ENCODE assay signal across 15 cellular contexts in the genomic region with DNA sequence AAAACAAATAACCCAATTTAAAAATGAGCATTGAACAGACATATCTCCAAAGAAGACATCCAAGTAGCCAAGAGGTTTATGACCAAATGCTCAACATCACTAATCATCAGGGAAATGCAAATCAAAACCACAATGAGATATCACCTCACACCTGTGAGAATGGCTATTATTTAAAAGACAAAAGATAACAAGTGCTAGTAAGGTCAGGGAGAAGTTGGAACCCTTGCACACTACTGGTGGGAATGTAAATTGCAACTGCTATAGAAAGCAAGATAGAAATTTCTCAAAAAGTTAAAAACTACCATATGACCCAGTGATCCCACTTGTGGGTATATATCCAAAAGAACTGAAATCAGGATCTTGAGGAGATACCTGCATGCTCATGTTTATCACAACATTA. TPM values are rescaled to one million over a fixed set of nuclear protein-coding genes. Genes with fewer than 3 reads are reported as not detected.
DNase-seq lines count a peak whose midpoint lies in the region; ATAC-seq and TF ChIP-seq lines count a peak whose summit lies in the region.
"Had no signal": no experiment of that assay in that cellular context is flagged by ENCODE, and none has a peak within 500 bp of the region (broad histone marks: within the 10 kb centered on the region; RNA-seq: fewer than 3 reads in every experiment).

No MANE protein-coding gene starts in this region.

- H3K9me2 ChIP-seq in PC-9 (ENCODE audit: insufficient read depth) = no peaks in the 10 kb centered on the region

- no peak for TF ChIP-seq EP300 in stomach (IDR thresholded peaks at IDR 0.05)

- peaks cover 68% of the 10 kb centered on the region for H3K4me1 ChIP-seq in PC-9 (replicated peaks; ENCODE audit: insufficient read depth)
- peaks cover 34 to 67% (median 45%) of the 10 kb centered on the region in 4 donors for H3K4me1 ChIP-seq in stomach

- peaks cover 6% of the 10 kb centered on the region for H3K36me3 Mint-ChIP-seq in progenitor cell of endocrine pancreas (ENCODE audit: insufficient read depth)
- H3K36me3 Mint-ChIP-seq: natural killer cell had no signal

- no peak overlapping the region for H3K4me3 ChIP-seq in PC-9
- no peak overlapping the region for H3K4me3 ChIP-seq in epithelial cell of proximal tubule (ENCODE audit: low read depth, low read length)
- H3K4me3 ChIP-seq in stomach = no peak overlapping the region
- H3K4me3 ChIP-seq: lower lobe of right lung, right atrium auricular region had no signal

- intact Hi-C loops in PC-9 (cut with micrococcal nuclease; ENCODE audit: unreplicated experiment) (no loop called here), stomach (cut with DNase I; ENCODE audit: low total_unique reads) (no loop called here)

- no peaks in the 10 kb centered on the region for H4K20me1 ChIP-seq in PC-9 (ENCODE audit: insufficient read depth)

- peaks cover 14% of the 10 kb centered on the region for H3K9me3 Mint-ChIP-seq in progenitor cell of endocrine pancreas (ENCODE audit: low read depth)
- H3K9me3 Mint-ChIP-seq: natural killer cell had no signal

- no peak overlapping the region for H3K4me3 Mint-ChIP-seq in progenitor cell of endocrine pancreas (ENCODE audit: low read depth)
- H3K4me3 Mint-ChIP-seq: natural killer cell had no signal

- TF ChIP-seq POLR2A in stomach (IDR thresholded peaks at IDR 0.05) = no peak

- peaks cover 8% of the 10 kb centered on the region for H3F3A ChIP-seq in PC-9 (ENCODE audit: insufficient read depth, low read depth)

- H3K27ac ChIP-seq in PC-9 (no peak overlapping the region), stomach (no peak overlapping the region)
- H3K27ac ChIP-seq: lower lobe of right lung, right atrium auricular region had no signal

- no TSS peak for BruUV-seq in PC-9 (replicated peaks; lab: Mats Ljungman, UMichigan)

- H3K27ac Mint-ChIP-seq in progenitor cell of endocrine pancreas = no peak overlapping the region
- H3K27ac Mint-ChIP-seq: natural killer cell had no signal

- H3K27me3 ChIP-seq in PC-9 (ENCODE audit: insufficient read depth, low read depth) (no peaks in the 10 kb centered on the region), stomach (no peaks in the 10 kb centered on the region)
- H3K27me3 ChIP-seq: right atrium auricular region had no signal

- no peak for DNase-seq in PC-9
- no peak for DNase-seq in epithelial cell of proximal tubule (ENCODE audit: low read depth)
- no peak for DNase-seq in progenitor cell of endocrine pancreas (ENCODE audit: low spot score, unreplicated experiment)
- no peak for DNase-seq in omental fat pad (ENCODE audit: low spot score)
- no peak for DNase-seq in stimulated activated CD4-positive, alpha-beta T cell treated with anti-CD3 and anti-CD28 coated beads, Interleukin-4, amount 100 ng/mL, for 4 hours
- no peak for DNase-seq in stomach
- DNase-seq: activated CD4-positive, alpha-beta T cell treated with anti-CD3 and anti-CD28 coated beads for 1 hour; activated naive CD4-positive, alpha-beta T cell; C1 segment of cervical spinal cord; lower lobe of right lung; natural killer cell; NCI-H1092 treated with DMSO at 0.1 percent for 48 hours had no signal

- ATAC-seq in omental fat pad (ENCODE audit: low FRiP score) = no peak
- ATAC-seq: lower lobe of right lung, natural killer cell, Right ventricle myocardium inferior had no signal

- TF ChIP-seq CTCF in GM12872 (IDR thresholded peaks at IDR 0.05; ENCODE audit: insufficient read depth, low read depth, low read length) (0 out of 3 replicates have a peak, but pooled peaks have one; percentile 7), PC-9 (conservative IDR thresholded peaks at IDR 0.05) (peak; percentile 48; the same call in 1 of the 2 replicates), epithelial cell of proximal tubule (conservative IDR thresholded peaks at IDR 0.05; ENCODE audit: low read depth, low read length) (peak; percentile 41), progenitor cell of endocrine pancreas (IDR thresholded peaks at IDR 0.05; ENCODE audit: unreplicated experiment) (peak; percentile 31), omental fat pad (IDR thresholded peaks at IDR 0.05) (no peak), stomach (IDR thresholded peaks at IDR 0.05) (no peak)

- no peaks in the 10 kb centered on the region for H3K27me3 Mint-ChIP-seq in progenitor cell of endocrine pancreas

- no peaks in the 10 kb centered on the region for H3K36me3 ChIP-seq in PC-9 (ENCODE audit: low read depth)
- no peaks in the 10 kb centered on the region for H3K36me3 ChIP-seq in stomach
- H3K36me3 ChIP-seq: lower lobe of right lung, right atrium auricular region had no signal

- H3K9me3 ChIP-seq in PC-9 (ENCODE audit: insufficient read depth, low read depth) (no peaks in the 10 kb centered on the region), stomach (no peaks in the 10 kb centered on the region)
- H3K9me3 ChIP-seq: lower lobe of right lung, right atrium auricular region had no signal

- H3K4me1 Mint-ChIP-seq in progenitor cell of endocrine pancreas (ENCODE audit: low read depth) = peaks cover 31% of the 10 kb centered on the region

- no peak overlapping the region for H2AFZ ChIP-seq in PC-9

- peaks cover 74% of the 10 kb centered on the region for H3K79me2 ChIP-seq in PC-9 (ENCODE audit: low read depth)

- POLR2A ChIA-PET in PC-9 (lab: Charles Lee; ENCODE audit: unreplicated experiment) = no interaction called here

- CTCF ChIA-PET in PC-9 (lab: Charles Lee) = no interaction called here

- no peak overlapping the region for H3K4me2 ChIP-seq in PC-9

RNA-seq across cellular contexts. Expression of a gene that starts 49.5 kb away (rescaled TPM):
- total RNA-seq in PC-9 (2021) (34.3 and 35.0 TPM in 2 replicates), epithelial cell of proximal tubule (25.2 and 40.2 TPM in 2 replicates), progenitor cell of endocrine pancreas (25.0 and 28.5 TPM in 2 replicates), omental fat pad (100 to 1,000 TPM in 2 of 4 donors, 10 to 100 TPM in 2; 82.5 to 136 (median 96.4) TPM), stomach (100 to 1,000 TPM in 2 of 5 donors, 10 to 100 TPM in 3; 24.6 to 229 (median 75.5) TPM)
- polyA plus RNA-seq in stomach = 1 to 10 TPM; 6.2 to 7.8 (median 7.0) TPM

Comparison
In these comparisons a context has a peak if more than half of its experiments do, and no peak if none do; other contexts are left out.
1. CTCF ChIP-seq: peak in GM12872 (single experiment), PC-9 (single experiment), epithelial cell of proximal tubule (single experiment) and progenitor cell of endocrine pancreas (single experiment); none in omental fat pad (0 of 3) and stomach (0 of 7).